In genomic region chr11:134261626-134262488, GRCh38 we compare ENCODE assay signal across 9 cellular contexts. TPM values are rescaled to one million over a fixed set of nuclear protein-coding genes. Genes with fewer than 3 reads are reported as not detected.
DNase-seq lines count a peak whose midpoint lies in the region.
"Had no signal": no experiment of that assay in that cellular context is flagged by ENCODE, and none has a peak within 500 bp of the region (broad histone marks: within the 10 kb centered on the region; RNA-seq: fewer than 3 reads in every experiment).

No MANE protein-coding gene starts in this region.

- POLR2A ChIA-PET in activated CD4-positive, alpha-beta memory T cell treated with anti-CD3 and anti-CD28 coated beads for 36 hours (lab: Charles Lee) = interaction anchor here (1.8 kb wide), 1 partner anchor 38 kb away, joined by 7 read pairs; the partner anchor contains the start of genes NCAPD3 and VPS26B

- no peak overlapping the region for H3K14ac ChIP-seq in neuronal stem cell (ENCODE audit: low read length)

- DNase-seq in SIG-M5 treated with dmso at 0.1 percent for 504 hours (lab: John Stamatoyannopoulos, UW; ENCODE audit: unreplicated experiment) (peak; percentile 6), SIG-M5 (lab: John Stamatoyannopoulos, UW) (no peak), HT1080 (ENCODE audit: low read depth) (peak; percentile 26), iPS-NIHi11 (ENCODE audit: low spot score) (peak; percentile 71), NCI-H128 (lab: John Stamatoyannopoulos, UW; ENCODE audit: unreplicated experiment) (no peak), neuronal stem cell (ENCODE audit: low spot score) (no peak)
- peak; percentile 39 for DNase-seq in activated CD4-positive, alpha-beta memory T cell treated with anti-CD3 and anti-CD28 coated beads for 36 hours
- DNase-seq in effector CD4-positive, alpha-beta T cell = no peak

- no peak overlapping the region for H3K27ac Mint-ChIP-seq in activated CD4-positive, alpha-beta memory T cell treated with anti-CD3 and anti-CD28 coated beads for 36 hours
- H3K27ac Mint-ChIP-seq: activated naive CD4-positive, alpha-beta T cell treated with anti-CD3 and anti-CD28 coated beads, Interleukin-2, amount 50 U/mL, for 24 hours had no signal

- H3K27me3 ChIP-seq in neuronal stem cell (ENCODE audit: control insufficient read depth in 3 of 3, insufficient read depth in 3 of 3, low read depth in 1 of 3, low read length in 3 of 3) = no peaks in the 10 kb centered on the region

- no peaks in the 10 kb centered on the region for H3K27me3 Mint-ChIP-seq in activated CD4-positive, alpha-beta memory T cell treated with anti-CD3 and anti-CD28 coated beads for 36 hours
- H3K27me3 Mint-ChIP-seq: activated naive CD4-positive, alpha-beta T cell treated with anti-CD3 and anti-CD28 coated beads, Interleukin-2, amount 50 U/mL, for 24 hours had no signal

- no peak overlapping the region for H2BK120ac ChIP-seq in neuronal stem cell (ENCODE audit: low read depth, low read length)

- no peaks in the 10 kb centered on the region for H3K4me1 ChIP-seq in neuronal stem cell (ENCODE audit: control insufficient read depth in 2 of 2, insufficient read depth in 1 of 2, low read depth in 1 of 2, low read length in 2 of 2)

- no peak overlapping the region for H2AK5ac ChIP-seq in neuronal stem cell (ENCODE audit: low read depth, low read length)

- H3K4ac ChIP-seq in neuronal stem cell (ENCODE audit: low read length) = no peak overlapping the region

- no peak overlapping the region for H3K27ac ChIP-seq in neuronal stem cell (replicated peaks; ENCODE audit: low read length)

- no peak overlapping the region for H3K4me2 ChIP-seq in neuronal stem cell (ENCODE audit: insufficient read depth, low read length, poor library complexity, severe bottlenecking)

- peak overlapping the region in 1 of 2 donors; percentile 20 for H3K4me3 ChIP-seq in neuronal stem cell (ENCODE audit: low read length in 2 of 2)

- H3K9ac ChIP-seq in neuronal stem cell (ENCODE audit: low read depth, low read length, poor library complexity) = no peak overlapping the region

- no peak overlapping the region for H4K91ac ChIP-seq in neuronal stem cell (ENCODE audit: low read depth, low read length, poor library complexity)

- H2BK12ac ChIP-seq in neuronal stem cell (ENCODE audit: low read length) = no peak overlapping the region

- H3K9me3 Mint-ChIP-seq in activated CD4-positive, alpha-beta memory T cell treated with anti-CD3 and anti-CD28 coated beads for 36 hours = no peaks in the 10 kb centered on the region
- H3K9me3 Mint-ChIP-seq: activated naive CD4-positive, alpha-beta T cell treated with anti-CD3 and anti-CD28 coated beads, Interleukin-2, amount 50 U/mL, for 24 hours had no signal

- H4K8ac ChIP-seq in neuronal stem cell (ENCODE audit: low read depth, low read length) = no peak overlapping the region

- no peak overlapping the region for H2BK5ac ChIP-seq in neuronal stem cell (ENCODE audit: low read length)

- peaks cover 22 to 57% of the 10 kb centered on the region in 2 donors for H3K36me3 ChIP-seq in neuronal stem cell (replicated peaks in 1 of 2; ENCODE audit: control insufficient read depth in 2 of 2, insufficient read depth in 2 of 2, low read length in 2 of 2)

- no peak overlapping the region for H2AFZ ChIP-seq in neuronal stem cell (ENCODE audit: low read length)

- H3K36me3 Mint-ChIP-seq in activated CD4-positive, alpha-beta memory T cell treated with anti-CD3 and anti-CD28 coated beads for 36 hours = peaks cover 14% of the 10 kb centered on the region

- no peak overlapping the region for H3K18ac ChIP-seq in neuronal stem cell (ENCODE audit: low read length)

- H3K23ac ChIP-seq in neuronal stem cell (ENCODE audit: low read depth, low read length, poor library complexity) = no peak overlapping the region

- CTCF ChIA-PET in activated CD4-positive, alpha-beta memory T cell treated with anti-CD3 and anti-CD28 coated beads for 36 hours (lab: Charles Lee) = interaction anchor here (0.6 to 3.4 kb wide), 16 partner anchors 9 to 131 kb away, joined by 3 to 32 read pairs (median 4); partner anchors contain the start of genes ACAD8, GLB1L2, GLB1L3 and NCAPD3

- H3K9me3 ChIP-seq in neuronal stem cell (replicated peaks in 1 of 2; ENCODE audit: control insufficient read depth in 2 of 2, insufficient read depth in 1 of 2, low read depth in 1 of 2, low read length in 2 of 2) = no peaks in the 10 kb centered on the region

- no peaks in the 10 kb centered on the region for H3K79me1 ChIP-seq in neuronal stem cell (ENCODE audit: low read depth, low read length)

- H3K4me1 Mint-ChIP-seq in activated CD4-positive, alpha-beta memory T cell treated with anti-CD3 and anti-CD28 coated beads for 36 hours (ENCODE audit: low read depth) = no peaks in the 10 kb centered on the region
- H3K4me1 Mint-ChIP-seq: activated naive CD4-positive, alpha-beta T cell treated with anti-CD3 and anti-CD28 coated beads, Interleukin-2, amount 50 U/mL, for 24 hours had no signal

- no peak overlapping the region for H3K4me3 Mint-ChIP-seq in activated CD4-positive, alpha-beta memory T cell treated with anti-CD3 and anti-CD28 coated beads for 36 hours
- H3K4me3 Mint-ChIP-seq: activated naive CD4-positive, alpha-beta T cell treated with anti-CD3 and anti-CD28 coated beads, Interleukin-2, amount 50 U/mL, for 24 hours had no signal

- no CpG with 5 or more reads among the region's 14 CpGs for WGBS in neuronal stem cell (ENCODE audit: extremely low coverage in 2 of 2, insufficient read length in 2 of 2, insufficient replicate concordance in 1 of 2), 2 donors

- no peak overlapping the region for H2BK15ac ChIP-seq in neuronal stem cell (ENCODE audit: low read length)

- intact Hi-C loops in activated CD4-positive, alpha-beta memory T cell treated with anti-CD3 and anti-CD28 coated beads for 36 hours (cut with micrococcal nuclease) = no loop called here

RNA-seq across cellular contexts. Expression of gene ACAD8, which starts 8.5 kb away (rescaled TPM):
- total RNA-seq in HT1080 (2014; rRNA removed; shearing (Covaris generic)) = 18.0 and 19.6 TPM in 2 replicates
- 15.8 and 16.3 TPM in 2 replicates for polyA plus RNA-seq in HT1080 (2015; cell fraction: cytosol; rRNA removed)
- polyA plus RNA-seq in HT1080 (2015; cell fraction: nucleus; rRNA removed) = 53.9 and 58.3 TPM in 2 replicates
- 10 to 100 TPM; 20.9 to 22.1 TPM for total RNA-seq in activated CD4-positive, alpha-beta memory T cell treated with anti-CD3 and anti-CD28 coated beads for 36 hours
- polyA plus RNA-seq in neuronal stem cell (2013, experiment 1 of 2) = 16.1 TPM
- 15.8 TPM for polyA plus RNA-seq in neuronal stem cell (2013, experiment 2 of 2)

RNA-seq across cellular contexts. Expression of gene THYN1, which starts 8.7 kb away (rescaled TPM):
- total RNA-seq in HT1080 (2014; rRNA removed; shearing (Covaris generic)) = 63.1 and 71.2 TPM in 2 replicates
- 25.0 and 28.2 TPM in 2 replicates for polyA plus RNA-seq in HT1080 (2015; cell fraction: cytosol; rRNA removed)
- 30.9 and 35.6 TPM in 2 replicates for polyA plus RNA-seq in HT1080 (2015; cell fraction: nucleus; rRNA removed)
- total RNA-seq in activated CD4-positive, alpha-beta memory T cell treated with anti-CD3 and anti-CD28 coated beads for 36 hours = 10 to 100 TPM; 74.0 to 74.3 TPM
- polyA plus RNA-seq in neuronal stem cell (2013, experiment 1 of 2) = 78.7 TPM
- polyA plus RNA-seq in neuronal stem cell (2013, experiment 2 of 2) = 77.8 TPM

RNA-seq across cellular contexts. Expression of gene GLB1L3, which starts 14.3 kb away (rescaled TPM):
- total RNA-seq in HT1080 (2014; rRNA removed; shearing (Covaris generic)) = 0.03 and 0.10 TPM in 2 replicates
- 0.06 and 0.12 TPM in 2 replicates for polyA plus RNA-seq in HT1080 (2015; cell fraction: cytosol; rRNA removed)
- polyA plus RNA-seq in HT1080 (2015; cell fraction: nucleus; rRNA removed) = 0.11 and 0.14 TPM in 2 replicates
- 1 to 10 TPM; 7.1 to 8.6 TPM for total RNA-seq in activated CD4-positive, alpha-beta memory T cell treated with anti-CD3 and anti-CD28 coated beads for 36 hours
- polyA plus RNA-seq in neuronal stem cell (2013, experiment 1 of 2) = 0.03 TPM
- polyA plus RNA-seq in neuronal stem cell (2013, experiment 2 of 2) = 0.03 TPM

RNA-seq across cellular contexts. Expression of gene VPS26B, which starts 37.4 kb away (rescaled TPM):
- 34.0 and 39.1 TPM in 2 replicates for total RNA-seq in HT1080 (2014; rRNA removed; shearing (Covaris generic))
- 30.9 and 31.0 TPM in 2 replicates for polyA plus RNA-seq in HT1080 (2015; cell fraction: cytosol; rRNA removed)
- polyA plus RNA-seq in HT1080 (2015; cell fraction: nucleus; rRNA removed) = 56.5 and 64.0 TPM in 2 replicates
- 10 to 100 TPM; 36.2 to 38.8 TPM for total RNA-seq in activated CD4-positive, alpha-beta memory T cell treated with anti-CD3 and anti-CD28 coated beads for 36 hours
- polyA plus RNA-seq in neuronal stem cell (2013, experiment 1 of 2) = 16.9 TPM
- polyA plus RNA-seq in neuronal stem cell (2013, experiment 2 of 2) = 16.5 TPM

RNA-seq across cellular contexts. Expression of gene NCAPD3, which starts 38.1 kb away (rescaled TPM):
- total RNA-seq in HT1080 (2014; rRNA removed; shearing (Covaris generic)) = 44.4 and 51.3 TPM in 2 replicates
- polyA plus RNA-seq in HT1080 (2015; cell fraction: cytosol; rRNA removed) = 32.7 and 35.7 TPM in 2 replicates
- 97.0 and 101 TPM in 2 replicates for polyA plus RNA-seq in HT1080 (2015; cell fraction: nucleus; rRNA removed)
- 100 to 1,000 TPM in 1 of 2 experiments, 10 to 100 TPM in 1; 94.6 to 101 TPM for total RNA-seq in activated CD4-positive, alpha-beta memory T cell treated with anti-CD3 and anti-CD28 coated beads for 36 hours
- polyA plus RNA-seq in neuronal stem cell (2013, experiment 1 of 2) = 17.0 TPM
- 17.5 TPM for polyA plus RNA-seq in neuronal stem cell (2013, experiment 2 of 2)

Comparison
In these comparisons a context has a peak if more than half of its experiments do, and no peak if none do; other contexts are left out.
1. DNase-seq: peak in SIG-M5 treated with dmso at 0.1 percent for 504 hours (single experiment), HT1080 (single experiment), activated CD4-positive, alpha-beta memory T cell treated with anti-CD3 and anti-CD28 coated beads for 36 hours (single experiment) and iPS-NIHi11 (single experiment); none in SIG-M5 (single experiment), effector CD4-positive, alpha-beta T cell (single experiment), NCI-H128 (single experiment) and neuronal stem cell (single experiment).